In genomic region chr10:102511562-102512274, GRCh38 we compare ENCODE assay signal across 10 cellular contexts.
DNase-seq lines count a peak whose midpoint lies in the region; ATAC-seq, FAIRE-seq and TF ChIP-seq lines count a peak whose summit lies in the region.
"Had no signal": no experiment of that assay in that cellular context is flagged by ENCODE, and none has a peak within 500 bp of the region (broad histone marks: within the 10 kb centered on the region; RNA-seq: fewer than 3 reads in every experiment).

No MANE protein-coding gene starts in this region.

- peak overlapping the region; percentile 37; the same call in 1 of the 2 replicates for H3K27ac ChIP-seq in MM.1S (ENCODE audit: low read length)

- H3K79me2 ChIP-seq in MM.1S (ENCODE audit: low read length) = peaks cover 19% of the 10 kb centered on the region

- peaks cover 7% of the 10 kb centered on the region; the same call in 1 of the 2 replicates for H3K36me3 ChIP-seq in MM.1S (replicated peaks; ENCODE audit: insufficient read depth, low read length)

- peak; percentile 69 for ATAC-seq in GM21528 (IDR thresholded peaks at IDR 0.05; ENCODE audit: low FRiP score, unreplicated experiment)

- H3K4me1 ChIP-seq in MM.1S (ENCODE audit: low read length) = peaks cover 23% of the 10 kb centered on the region

- no peaks in the 10 kb centered on the region for H3K27me3 ChIP-seq in MM.1S (replicated peaks; ENCODE audit: insufficient read depth, low read length)

- no peaks in the 10 kb centered on the region for H3K9me3 ChIP-seq in MM.1S (replicated peaks; ENCODE audit: insufficient read depth, low read length)

- peak overlapping the region; percentile 10; the same call in 1 of the 2 replicates for H3K4me2 ChIP-seq in MM.1S (ENCODE audit: low read depth, low read length)

- no peak for TF ChIP-seq CTCF in MM.1S (IDR thresholded peaks at IDR 0.05; ENCODE audit: low read length)

- FAIRE-seq in GM18507 (lab: Jason Lieb, UNC) = peak; percentile 94

- DNase-seq in GM18507 (ENCODE audit: extremely low spot score, insufficient read length, low read depth) = no peak
- peak; percentile 36 for DNase-seq in MM.1S
- peak; percentile 39 for DNase-seq in medulla oblongata (ENCODE audit: extremely low spot score)
- no peak for DNase-seq in COLO668 (lab: John Stamatoyannopoulos, UW; ENCODE audit: unreplicated experiment)
- DNase-seq in NCI-H510A treated with DMSO at 0.1 percent for 48 hours (lab: John Stamatoyannopoulos, UW) = no peak
- no peak for DNase-seq in DMS79 (lab: John Stamatoyannopoulos, UW)
- no peak for DNase-seq in NCI-H69 (lab: John Stamatoyannopoulos, UW)
- DNase-seq: activated CD8-positive, alpha-beta memory T cell treated with anti-CD3 and anti-CD28 coated beads, Interleukin-2, amount 50 U/mL, for 4 hours; NCI-H187 had no signal

- no peaks in the 10 kb centered on the region for H3F3A ChIP-seq in MM.1S (ENCODE audit: insufficient read depth, low read length)

- H2AFZ ChIP-seq in MM.1S (ENCODE audit: low read length) = no peak overlapping the region

- H4K20me1 ChIP-seq in MM.1S (ENCODE audit: insufficient read depth, low read length) = no peaks in the 10 kb centered on the region

- no peak overlapping the region for H3K4me3 ChIP-seq in MM.1S (ENCODE audit: low read length)

- no peaks in the 10 kb centered on the region for H3K9me2 ChIP-seq in MM.1S (replicated peaks; ENCODE audit: insufficient read depth, low read length)

- no peak overlapping the region for H3K9ac ChIP-seq in MM.1S (ENCODE audit: low read length)

Comparison
In these comparisons a context has a peak if more than half of its experiments do, and no peak if none do; other contexts are left out.
1. DNase-seq: peak in MM.1S (single experiment) and medulla oblongata (single experiment); none in GM18507 (single experiment), COLO668 (single experiment), NCI-H510A treated with DMSO at 0.1 percent for 48 hours (single experiment), DMS79 (single experiment) and NCI-H69 (single experiment).